In the genomic region with DNA sequence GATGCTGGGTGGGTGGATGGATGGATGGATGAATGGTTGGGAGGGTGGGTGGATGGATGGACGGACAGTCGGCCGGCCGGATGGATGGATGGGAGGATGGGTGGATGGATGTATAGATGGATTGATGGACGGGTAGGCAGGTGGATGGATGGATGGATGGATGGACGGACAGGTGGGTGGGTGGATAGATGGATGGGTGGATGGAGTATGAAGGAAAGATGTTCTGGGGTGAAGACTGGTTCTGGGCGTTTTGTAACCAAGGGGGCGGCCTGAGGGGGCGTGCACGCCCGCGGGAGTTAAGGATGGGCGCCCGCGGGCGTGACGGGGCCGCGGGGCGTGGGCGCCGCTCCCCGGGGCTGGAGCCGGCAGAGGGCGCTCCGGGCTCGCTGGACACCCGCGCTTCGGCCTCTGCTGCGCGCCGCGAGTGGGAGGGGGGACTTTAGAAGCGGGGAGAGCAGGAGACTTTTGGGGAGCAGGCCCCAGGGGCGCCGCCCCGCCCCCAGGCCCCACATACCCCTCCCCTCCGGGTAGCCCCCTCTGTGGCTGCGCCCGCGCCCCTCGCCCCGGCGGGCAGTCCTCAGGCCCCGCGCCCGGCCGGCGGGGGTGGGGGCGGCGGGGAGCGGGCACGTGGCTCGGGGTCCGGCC, we compare ENCODE assay signal across 8 cellular contexts. TPM values are rescaled to one million over a fixed set of nuclear protein-coding genes. Genes with fewer than 3 reads are reported as not detected.
DNase-seq lines count a peak whose midpoint lies in the region; ATAC-seq and TF ChIP-seq lines count a peak whose summit lies in the region.

Gene NECAB2, plus strand, starts transcription at position 407 of the 645 bp plus-strand sequence. CDS start 405 bp downstream, outside the sequence.

- no peak within 1 kb of the TSS for H3K27ac ChIP-seq in heart left ventricle

- no peaks in the 10 kb centered on the region for H3K9me3 ChIP-seq in heart left ventricle

- intact Hi-C loops in heart left ventricle (cut with DNase I), result loop anchor here in 8 of 10 donors (1.0 to 10.0 kb wide), 8 partner anchors 94 to 517 kb away; no protein-coding TSS in a partner anchor
- intact Hi-C loops in posterior vena cava (cut with DNase I), result loop anchor here (2.0 to 5.0 kb wide), 2 partner anchors 94 to 97 kb away; no protein-coding TSS in a partner anchor

- no peak for TF ChIP-seq POLR2A in heart left ventricle (IDR thresholded peaks at IDR 0.05)

- 8 to 10% (median 9%) methylated on average over 36 to 54 of the region's 56 CpGs for WGBS in heart left ventricle, 4 donors

- H3K27me3 ChIP-seq in heart left ventricle, result peaks cover 0 to 10% (median 0%) of the 10 kb centered on the region in 9 donors

- no peaks in the 10 kb centered on the region for H3K4me1 Mint-ChIP-seq in activated naive CD8-positive, alpha-beta T cell treated with anti-CD3 and anti-CD28 coated beads for 36 hours

- H3K36me3 Mint-ChIP-seq in activated naive CD8-positive, alpha-beta T cell treated with anti-CD3 and anti-CD28 coated beads for 36 hours, result no peaks in the 10 kb centered on the region

- DNase-seq in EH (ENCODE audit: low read depth), result peak; percentile 37
- DNase-seq in HPDE6-E6E7 (ENCODE audit: extremely low spot score), result peak; percentile 45
- DNase-seq in activated naive CD8-positive, alpha-beta T cell treated with anti-CD3 and anti-CD28 coated beads for 36 hours, result peak; percentile 52
- peak in 4 of 5 donors; percentile 58 to 75 (median 65) for DNase-seq in heart left ventricle
- DNase-seq in posterior vena cava (ENCODE audit: low spot score), result peak; percentile 86

- no peaks in the 10 kb centered on the region for H3K9me3 Mint-ChIP-seq in activated naive CD8-positive, alpha-beta T cell treated with anti-CD3 and anti-CD28 coated beads for 36 hours

- peak within 1 kb of the TSS in 10 of 12 donors; percentile 26 to 56 (median 44) for H3K4me3 ChIP-seq in heart left ventricle

- peaks cover 33% of the 10 kb centered on the region for H3K27me3 Mint-ChIP-seq in activated naive CD8-positive, alpha-beta T cell treated with anti-CD3 and anti-CD28 coated beads for 36 hours

- H3K36me3 ChIP-seq in heart left ventricle, result peaks cover 0 to 24% (median 3%) of the 10 kb centered on the region in 9 donors

- no peak within 1 kb of the TSS for H3K27ac Mint-ChIP-seq in activated naive CD8-positive, alpha-beta T cell treated with anti-CD3 and anti-CD28 coated beads for 36 hours

- H3K4me3 Mint-ChIP-seq in activated naive CD8-positive, alpha-beta T cell treated with anti-CD3 and anti-CD28 coated beads for 36 hours, result peak within 1 kb of the TSS; percentile 49

- H3K4me1 ChIP-seq in heart left ventricle, result peaks cover 0 to 9% (median 0%) of the 10 kb centered on the region in 12 donors

- peak; percentile 36 to 81 (median 68) for TF ChIP-seq CTCF in heart left ventricle (IDR thresholded peaks at IDR 0.05)

- peak in 2 of 4 donors; percentile 30 to 40 for ATAC-seq in heart left ventricle
- ATAC-seq in HG02678 (IDR thresholded peaks at IDR 0.05; ENCODE audit: unreplicated experiment), result no peak
- no peak for ATAC-seq in HG03521 (IDR thresholded peaks at IDR 0.05; ENCODE audit: unreplicated experiment)
- no peak for ATAC-seq in GM21528 (IDR thresholded peaks at IDR 0.05; ENCODE audit: low FRiP score, unreplicated experiment)

RNA-seq across cellular contexts. Expression of gene NECAB2, which starts in this region (rescaled TPM):
- not detected for total RNA-seq in activated naive CD8-positive, alpha-beta T cell treated with anti-CD3 and anti-CD28 coated beads for 36 hours
- total RNA-seq in heart left ventricle (1 to 10 TPM in 2 of 9 donors, under 1 TPM in 5, not detected in 2; 0.24 to 1.3 (median 0.77) TPM), posterior vena cava (1 to 10 TPM in 1 of 2 donors, under 1 TPM in 1; 0.71 to 3.0 TPM)
- 1 to 10 TPM; 1.2 to 2.1 TPM for polyA plus RNA-seq in heart left ventricle

Comparison
In these comparisons a context has a peak if more than half of its experiments do, and no peak if none do; other contexts are left out.
1. Peak in DNase-seq in activated naive CD8-positive, alpha-beta T cell treated with anti-CD3 and anti-CD28 coated beads for 36 hours; RNA of the gene not detected or under 1 TPM.